In the genomic region with DNA sequence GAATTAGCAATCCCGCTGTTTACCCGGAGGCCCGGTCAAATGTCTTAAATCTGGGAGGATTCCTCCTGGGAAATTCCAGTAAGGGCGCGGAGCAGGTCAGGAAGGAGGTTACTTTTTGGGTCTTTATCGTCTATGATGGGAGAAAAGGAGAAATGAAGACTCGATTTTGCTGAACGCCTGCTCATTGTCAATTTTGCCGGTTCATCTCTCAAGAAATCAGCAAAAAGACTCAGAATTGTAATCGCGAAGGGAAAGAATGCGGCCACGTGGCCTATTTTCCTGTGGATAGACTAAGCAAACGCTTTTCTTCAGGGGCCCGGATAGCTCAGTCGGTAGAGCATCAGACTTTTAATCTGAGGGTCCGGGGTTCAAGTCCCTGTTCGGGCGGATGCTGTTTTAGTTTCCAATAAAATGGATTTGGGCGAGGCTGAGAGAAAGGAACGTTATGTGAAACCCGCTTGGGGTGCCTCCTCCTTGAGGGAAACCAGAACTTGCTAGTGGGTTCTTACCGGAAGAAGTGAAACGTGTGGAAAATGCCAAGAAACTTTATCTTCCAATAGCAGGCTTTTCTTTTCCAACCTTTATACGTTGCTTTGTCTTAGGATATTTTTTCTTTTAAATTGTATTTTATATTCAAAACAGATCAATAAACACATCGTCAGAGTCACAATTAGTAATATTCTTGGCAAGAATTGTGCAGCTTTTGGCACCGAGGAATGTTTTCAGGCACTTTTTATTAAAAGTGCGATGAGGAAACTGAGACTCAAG, we compare ENCODE assay signal across 8 cellular contexts. TPM values are rescaled to one million over a fixed set of nuclear protein-coding genes. Genes with fewer than 3 reads are reported as not detected.
DNase-seq lines count a peak whose midpoint lies in the region; ATAC-seq and TF ChIP-seq lines count a peak whose summit lies in the region.

No MANE protein-coding gene starts in this region.

- H3K36me3 ChIP-seq in thoracic aorta (no peaks in the 10 kb centered on the region), WERI-Rb-1 (peaks cover 4% of the 10 kb centered on the region)

- H3K27me3 Mint-ChIP-seq in activated T-cell treated with anti-CD3 and anti-CD28 coated beads, Interleukin-2, amount 50 U/mL, for 4 hours (ENCODE audit: low read depth), result peaks cover 3% of the 10 kb centered on the region

- H3K27me3 ChIP-seq in thoracic aorta (replicated peaks; ENCODE audit: insufficient read depth) (no peaks in the 10 kb centered on the region), WERI-Rb-1 (ENCODE audit: insufficient read depth, low read depth, severe bottlenecking) (no peaks in the 10 kb centered on the region)

- no peaks in the 10 kb centered on the region for H3K36me3 Mint-ChIP-seq in activated T-cell treated with anti-CD3 and anti-CD28 coated beads, Interleukin-2, amount 50 U/mL, for 4 hours (ENCODE audit: insufficient read depth)

- DNase-seq in D341Med (ENCODE audit: low spot score) (peak; percentile 43), OCI-M1 (lab: John Stamatoyannopoulos, UW) (peak; percentile 95), fibroblast of pulmonary artery (ENCODE audit: low read depth) (peak; percentile 82), nucleus accumbens (lab: John Stamatoyannopoulos, UW) (peak in 50 of 56 donors; percentile 10 to 83 (median 51)), thoracic aorta (ENCODE audit: low spot score) (no peak), WERI-Rb-1 (no peak)
- peak; percentile 60 for DNase-seq in activated T-cell treated with anti-CD3 and anti-CD28 coated beads, Interleukin-2, amount 50 U/mL, for 4 hours

- peak overlapping the region; percentile 80 for H3K4me3 Mint-ChIP-seq in activated T-cell treated with anti-CD3 and anti-CD28 coated beads, Interleukin-2, amount 50 U/mL, for 4 hours

- peak overlapping the region; percentile 5 to 57 for H3K27ac ChIP-seq in thoracic aorta
- no peak overlapping the region for H3K27ac ChIP-seq in WERI-Rb-1

- H3K9me3 ChIP-seq in thoracic aorta (no peaks in the 10 kb centered on the region), WERI-Rb-1 (ENCODE audit: severe bottlenecking) (no peaks in the 10 kb centered on the region)

- H3K4me3 ChIP-seq in fibroblast of pulmonary artery (replicated peaks; ENCODE audit: low read depth, low read length) (peak overlapping the region; percentile 52), thoracic aorta (peak overlapping the region; percentile 64), WERI-Rb-1 (ENCODE audit: low read depth, low read length) (no peak overlapping the region)

- H3K4me1 Mint-ChIP-seq in activated T-cell treated with anti-CD3 and anti-CD28 coated beads, Interleukin-2, amount 50 U/mL, for 4 hours (ENCODE audit: low read depth), result peaks cover 46% of the 10 kb centered on the region

- TF ChIP-seq CTCF in fibroblast of pulmonary artery (IDR thresholded peaks at IDR 0.05; ENCODE audit: low read length, missing control alignments) (no peak), thoracic aorta (IDR thresholded peaks at IDR 0.05) (no peak), WERI-Rb-1 (IDR thresholded peaks at IDR 0.05; ENCODE audit: low read depth, low read length) (no peak)

- H3K4me1 ChIP-seq in thoracic aorta (ENCODE audit: control insufficient read depth in 1 of 2, low read depth in 2 of 2), result peaks cover 3 to 6% of the 10 kb centered on the region in 2 donors

- ATAC-seq in HG03342 (IDR thresholded peaks at IDR 0.05; ENCODE audit: unreplicated experiment), result peak; percentile 28
- ATAC-seq in activated T-cell treated with anti-CD3 and anti-CD28 coated beads, Interleukin-2, amount 50 U/mL, for 4 hours, result peak; percentile 51
- peak; percentile 31 for ATAC-seq in thoracic aorta (ENCODE audit: insufficient number of reproducible peaks, low FRiP score, low read depth)

- no peaks in the 10 kb centered on the region for H3K9me3 Mint-ChIP-seq in activated T-cell treated with anti-CD3 and anti-CD28 coated beads, Interleukin-2, amount 50 U/mL, for 4 hours

RNA-seq across cellular contexts. Expression of gene OR4D9, which starts 45.0 kb away (rescaled TPM):
- not detected for total RNA-seq in activated T-cell treated with anti-CD3 and anti-CD28 coated beads, Interleukin-2, amount 50 U/mL, for 4 hours
- not detected for total RNA-seq in thoracic aorta

RNA-seq across cellular contexts. Expression of gene OR4D11, which starts 52.9 kb away (rescaled TPM):
- total RNA-seq in activated T-cell treated with anti-CD3 and anti-CD28 coated beads, Interleukin-2, amount 50 U/mL, for 4 hours, result not detected
- not detected for total RNA-seq in thoracic aorta

RNA-seq across cellular contexts. Expression of gene OSBP, which starts 59.3 kb away (rescaled TPM):
- 10 to 100 TPM; 32.5 to 39.4 (median 35.4) TPM for total RNA-seq in activated T-cell treated with anti-CD3 and anti-CD28 coated beads, Interleukin-2, amount 50 U/mL, for 4 hours
- total RNA-seq in thoracic aorta, result 10 to 100 TPM; 38.4 to 41.8 TPM

Comparison
In these comparisons a context has a peak if more than half of its experiments do, and no peak if none do; other contexts are left out.
1. DNase-seq: peak in D341Med (single experiment), OCI-M1 (single experiment), activated T-cell treated with anti-CD3 and anti-CD28 coated beads, Interleukin-2, amount 50 U/mL, for 4 hours (single experiment), fibroblast of pulmonary artery (single experiment) and nucleus accumbens (50 of 56); none in thoracic aorta (single experiment) and WERI-Rb-1 (single experiment).
2. Peak in every context shown above with its lines, with median percentiles within 50 percentile points of each other: ATAC-seq.